3 cellular contexts compared by ENCODE assay signal in genomic region chr15:58509556-58509955, GRCh38.
"Had no signal": no experiment of that assay in that cellular context is flagged by ENCODE, and none has a peak within 500 bp of the region (broad histone marks: within the 10 kb centered on the region; RNA-seq: fewer than 3 reads in every experiment).

No MANE protein-coding gene starts in this region.

- DNase-seq: GDM1, GF-D8 had no signal

- H3K4me3 ChIP-seq: GM12878 had no signal

- ATAC-seq: GM12878 had no signal
